In genomic region chr5:179285776-179286162, GRCh38 we compare ENCODE assay signal across 6 cellular contexts. TPM values are rescaled to one million over a fixed set of nuclear protein-coding genes. Genes with fewer than 3 reads are reported as not detected.
"Had no signal": no experiment of that assay in that cellular context is flagged by ENCODE, and none has a peak within 500 bp of the region (broad histone marks: within the 10 kb centered on the region; RNA-seq: fewer than 3 reads in every experiment).

No MANE protein-coding gene starts in this region.

RNA-seq across cellular contexts. Expression of gene ADAMTS2, which starts 59.5 kb away (rescaled TPM):
- total RNA-seq: activated CD4-positive, alpha-beta T cell treated with anti-CD3 and anti-CD28 coated beads, Interleukin-2, amount 10 ng/mL, durations not matched to agents 24 days and 14 days; activated CD8-positive, alpha-beta T cell treated with anti-CD3 and anti-CD28 coated beads for 36 hours; activated naive CD8-positive, alpha-beta T cell treated with anti-CD3 and anti-CD28 coated beads for 36 hours; activated T-helper 17 cell treated with anti-CD3 and anti-CD28 coated beads, Interleukin-2, amount 50 U/mL, for 72 hours; SJCRH30; T-helper 1 cell treated with Interleukin-12 subunit alpha and Interleukin-12 subunit beta and Interleukin-4 antibody, amounts not matched to agents 30 ng/mL and 1 ng/mL, for 36 hours had no signal
